ENCODE assay signal across 1 cellular context in the genomic region with DNA sequence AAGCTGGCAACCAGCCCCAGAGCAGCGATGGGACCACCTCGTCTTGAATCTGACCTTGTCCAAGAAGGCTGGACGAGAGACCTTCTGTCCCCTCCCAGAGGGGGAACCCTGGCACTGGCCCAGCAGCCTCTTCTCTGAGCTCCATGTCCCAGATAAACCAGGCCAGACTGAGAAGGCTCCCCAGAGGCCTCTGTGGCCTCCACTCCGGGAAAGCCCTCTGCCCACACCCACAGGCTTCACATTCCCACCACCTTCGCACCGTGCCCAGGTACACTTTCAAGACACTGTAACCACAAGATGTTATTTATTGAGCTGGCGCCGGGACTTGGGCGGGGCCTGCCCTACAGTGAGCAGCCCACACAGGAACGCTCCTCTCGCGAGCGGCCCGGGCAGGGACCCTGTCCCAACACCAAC.
A peak's percentile ranks its signal among the peaks of the same experiment; 100 is the strongest.
TF ChIP-seq lines count a peak whose summit lies in the region.

No MANE protein-coding gene starts in this region.

TF ChIP-seq in HEK293, 187 proteins besides CTCF, POLR2A, EP300 and RAD21 (continued from another document):
- TF ChIP-seq, protein P1, sequence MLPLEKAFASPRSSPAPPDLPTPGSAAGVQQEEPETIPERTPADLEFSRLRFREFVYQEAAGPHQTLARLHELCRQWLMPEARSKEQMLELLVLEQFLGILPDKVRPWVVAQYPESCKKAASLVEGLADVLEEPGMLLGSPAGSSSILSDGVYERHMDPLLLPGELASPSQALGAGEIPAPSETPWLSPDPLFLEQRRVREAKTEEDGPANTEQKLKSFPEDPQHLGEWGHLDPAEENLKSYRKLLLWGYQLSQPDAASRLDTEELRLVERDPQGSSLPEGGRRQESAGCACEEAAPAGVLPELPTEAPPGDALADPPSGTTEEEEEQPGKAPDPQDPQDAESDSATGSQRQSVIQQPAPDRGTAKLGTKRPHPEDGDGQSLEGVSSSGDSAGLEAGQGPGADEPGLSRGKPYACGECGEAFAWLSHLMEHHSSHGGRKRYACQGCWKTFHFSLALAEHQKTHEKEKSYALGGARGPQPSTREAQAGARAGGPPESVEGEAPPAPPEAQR (tag by site-specific recombination; IDR thresholded peaks at IDR 0.05): no peak
- TF ChIP-seq ZNF555 (tag by site-specific recombination; conservative IDR thresholded peaks at IDR 0.05) (no peak), ZNF514 (tag by site-specific recombination; IDR thresholded peaks at IDR 0.05) (no peak), GLIS2 (tag by site-specific recombination; IDR thresholded peaks at IDR 0.05) (no peak), SALL2 (tag by site-specific recombination; IDR thresholded peaks at IDR 0.05; ENCODE audit: borderline replicate concordance) (no peak), ZFHX2 (tag by site-specific recombination; conservative IDR thresholded peaks at IDR 0.05) (peak; percentile 63), EGR2 (tag by site-specific recombination; IDR thresholded peaks at IDR 0.05; ENCODE audit: low read depth) (peak; percentile 67), ZNF776 (tag by site-specific recombination; IDR thresholded peaks at IDR 0.05; ENCODE audit: borderline replicate concordance) (no peak), ZNF843 (tag by site-specific recombination; IDR thresholded peaks at IDR 0.05) (no peak), ZNF366 (tag by site-specific recombination; conservative IDR thresholded peaks at IDR 0.05) (no peak), YY1 (tag by site-specific recombination; IDR thresholded peaks at IDR 0.05) (no peak)
- TF ChIP-seq, protein P2, sequence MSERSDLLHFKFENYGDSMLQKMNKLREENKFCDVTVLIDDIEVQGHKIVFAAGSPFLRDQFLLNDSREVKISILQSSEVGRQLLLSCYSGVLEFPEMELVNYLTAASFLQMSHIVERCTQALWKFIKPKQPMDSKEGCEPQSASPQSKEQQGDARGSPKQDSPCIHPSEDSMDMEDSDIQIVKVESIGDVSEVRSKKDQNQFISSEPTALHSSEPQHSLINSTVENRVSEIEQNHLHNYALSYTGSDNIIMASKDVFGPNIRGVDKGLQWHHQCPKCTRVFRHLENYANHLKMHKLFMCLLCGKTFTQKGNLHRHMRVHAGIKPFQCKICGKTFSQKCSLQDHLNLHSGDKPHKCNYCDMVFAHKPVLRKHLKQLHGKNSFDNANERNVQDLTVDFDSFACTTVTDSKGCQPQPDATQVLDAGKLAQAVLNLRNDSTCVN (tag by site-specific recombination; optimal IDR thresholded peaks at IDR 0.05): no peak
- TF ChIP-seq, protein P3, sequence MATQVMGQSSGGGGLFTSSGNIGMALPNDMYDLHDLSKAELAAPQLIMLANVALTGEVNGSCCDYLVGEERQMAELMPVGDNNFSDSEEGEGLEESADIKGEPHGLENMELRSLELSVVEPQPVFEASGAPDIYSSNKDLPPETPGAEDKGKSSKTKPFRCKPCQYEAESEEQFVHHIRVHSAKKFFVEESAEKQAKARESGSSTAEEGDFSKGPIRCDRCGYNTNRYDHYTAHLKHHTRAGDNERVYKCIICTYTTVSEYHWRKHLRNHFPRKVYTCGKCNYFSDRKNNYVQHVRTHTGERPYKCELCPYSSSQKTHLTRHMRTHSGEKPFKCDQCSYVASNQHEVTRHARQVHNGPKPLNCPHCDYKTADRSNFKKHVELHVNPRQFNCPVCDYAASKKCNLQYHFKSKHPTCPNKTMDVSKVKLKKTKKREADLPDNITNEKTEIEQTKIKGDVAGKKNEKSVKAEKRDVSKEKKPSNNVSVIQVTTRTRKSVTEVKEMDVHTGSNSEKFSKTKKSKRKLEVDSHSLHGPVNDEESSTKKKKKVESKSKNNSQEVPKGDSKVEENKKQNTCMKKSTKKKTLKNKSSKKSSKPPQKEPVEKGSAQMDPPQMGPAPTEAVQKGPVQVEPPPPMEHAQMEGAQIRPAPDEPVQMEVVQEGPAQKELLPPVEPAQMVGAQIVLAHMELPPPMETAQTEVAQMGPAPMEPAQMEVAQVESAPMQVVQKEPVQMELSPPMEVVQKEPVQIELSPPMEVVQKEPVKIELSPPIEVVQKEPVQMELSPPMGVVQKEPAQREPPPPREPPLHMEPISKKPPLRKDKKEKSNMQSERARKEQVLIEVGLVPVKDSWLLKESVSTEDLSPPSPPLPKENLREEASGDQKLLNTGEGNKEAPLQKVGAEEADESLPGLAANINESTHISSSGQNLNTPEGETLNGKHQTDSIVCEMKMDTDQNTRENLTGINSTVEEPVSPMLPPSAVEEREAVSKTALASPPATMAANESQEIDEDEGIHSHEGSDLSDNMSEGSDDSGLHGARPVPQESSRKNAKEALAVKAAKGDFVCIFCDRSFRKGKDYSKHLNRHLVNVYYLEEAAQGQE (tag by site-specific recombination; IDR thresholded peaks at IDR 0.05): no peak
- TF ChIP-seq, protein P4, sequence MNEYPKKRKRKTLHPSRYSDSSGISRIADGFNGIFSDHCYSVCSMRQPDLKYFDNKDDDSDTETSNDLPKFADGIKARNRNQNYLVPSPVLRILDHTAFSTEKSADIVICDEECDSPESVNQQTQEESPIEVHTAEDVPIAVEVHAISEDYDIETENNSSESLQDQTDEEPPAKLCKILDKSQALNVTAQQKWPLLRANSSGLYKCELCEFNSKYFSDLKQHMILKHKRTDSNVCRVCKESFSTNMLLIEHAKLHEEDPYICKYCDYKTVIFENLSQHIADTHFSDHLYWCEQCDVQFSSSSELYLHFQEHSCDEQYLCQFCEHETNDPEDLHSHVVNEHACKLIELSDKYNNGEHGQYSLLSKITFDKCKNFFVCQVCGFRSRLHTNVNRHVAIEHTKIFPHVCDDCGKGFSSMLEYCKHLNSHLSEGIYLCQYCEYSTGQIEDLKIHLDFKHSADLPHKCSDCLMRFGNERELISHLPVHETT (tag by site-specific recombination; IDR thresholded peaks at IDR 0.05): no peak
TF ChIP-seq in HEK293: peak in this region for 2.
